15 cellular contexts compared by ENCODE assay signal in genomic region chr21:38944903-38945302, GRCh38.
"Had no signal": no experiment of that assay in that cellular context is flagged by ENCODE, and none has a peak within 500 bp of the region (broad histone marks: within the 10 kb centered on the region; RNA-seq: fewer than 3 reads in every experiment).

No MANE protein-coding gene starts in this region.

- H3K9me3 ChIP-seq: upper lobe of right lung had no signal

- H3K27ac ChIP-seq: foreskin keratinocyte, heart left ventricle, upper lobe of right lung had no signal

- H3K4me3 ChIP-seq: heart left ventricle, upper lobe of right lung had no signal

- H3K36me3 Mint-ChIP-seq: activated naive CD4-positive, alpha-beta T cell treated with anti-CD3 and anti-CD28 coated beads, Interleukin-2, amount 50 U/mL, for 72 hours had no signal

- DNase-seq: activated CD4-positive, alpha-beta T cell treated with anti-CD3 and anti-CD28 coated beads, Interleukin-2, amount 50 U/mL, for 1 hour; activated T-cell treated with anti-CD3 and anti-CD28 coated beads, Interleukin-2, amount 50 U/mL, for 1 hour; amygdala; foreskin keratinocyte; heart left ventricle; midbrain; naive B cell; nucleus accumbens; stimulated activated CD4-positive, alpha-beta T cell treated with anti-CD3 and anti-CD28 coated beads, Interleukin-2, amount 100 ng/mL, for 24 hours; stimulated activated naive CD8-positive, alpha-beta T cell treated with anti-CD3 and anti-CD28 coated beads, Interleukin-15, Interleukin-2, amounts not matched to agents 100 U/mL and 50 U/mL, for 24 hours; upper lobe of right lung had no signal

- H3K4me1 Mint-ChIP-seq: naive B cell had no signal

- H3K27ac Mint-ChIP-seq: activated naive CD4-positive, alpha-beta T cell treated with anti-CD3 and anti-CD28 coated beads, Interleukin-2, amount 50 U/mL, for 72 hours; progenitor cell of endocrine pancreas; T-helper 1 cell treated with Interleukin-12 subunit alpha and Interleukin-12 subunit beta and Interleukin-4 antibody, amounts not matched to agents 30 μg/mL and 1 μg/mL, for 36 hours had no signal

- H3K27me3 ChIP-seq: foreskin keratinocyte, heart left ventricle, upper lobe of right lung had no signal

- H3K4me3 Mint-ChIP-seq: T-helper 1 cell treated with Interleukin-12 subunit alpha and Interleukin-12 subunit beta and Interleukin-4 antibody, amounts not matched to agents 30 μg/mL and 1 μg/mL, for 36 hours had no signal

- H3K36me3 ChIP-seq: heart left ventricle, upper lobe of right lung had no signal

- H3K4me1 ChIP-seq: foreskin keratinocyte, heart left ventricle, upper lobe of right lung had no signal

- FAIRE-seq: bronchial epithelial cell had no signal
